9 cellular contexts compared by ENCODE assay signal in genomic region chr6:85404497-85405174, GRCh38. TPM values are rescaled to one million over a fixed set of nuclear protein-coding genes. Genes with fewer than 3 reads are reported as not detected.
A peak's percentile ranks its signal among the peaks of the same experiment; 100 is the strongest.
DNase-seq lines count a peak whose midpoint lies in the region; ATAC-seq and TF ChIP-seq lines count a peak whose summit lies in the region.
"Had no signal": no experiment of that assay in that cellular context is flagged by ENCODE, and none has a peak within 500 bp of the region (broad histone marks: within the 10 kb centered on the region; RNA-seq: fewer than 3 reads in every experiment).

No MANE protein-coding gene starts in this region.

- DNase-seq in Calu3: peak; percentile 75
- peak; percentile 90 for DNase-seq in astrocyte of the hippocampus (ENCODE audit: low read depth, low spot score)
- peak; percentile 65 for DNase-seq in myocyte (ENCODE audit: low read depth)
- DNase-seq in NCI-H1694 treated with DMSO at 0.1 percent for 48 hours (lab: John Stamatoyannopoulos, UW): no peak
- DNase-seq in ecto neural progenitor cell (ENCODE audit: low spot score): no peak
- no peak for DNase-seq in SHP77 treated with DMSO at 0.1 percent for 48 hours (lab: John Stamatoyannopoulos, UW)

- no peaks in the 10 kb centered on the region for H3K27me3 Mint-ChIP-seq in Calu3 (ENCODE audit: unreplicated experiment)

- BruUV-seq in Calu3 (replicated peaks; lab: Mats Ljungman, UMichigan): no TSS peak

- TF ChIP-seq CTCF in Calu3 (IDR thresholded peaks at IDR 0.05; ENCODE audit: unreplicated experiment): no peak

- H3K4me1 Mint-ChIP-seq in Calu3 (ENCODE audit: low read depth, unreplicated experiment): peaks cover 74% of the 10 kb centered on the region

- CTCF ChIA-PET in Calu3 (lab: Charles Lee): interaction anchor here (0.6 to 3.3 kb wide), 11 partner anchors 14 to 732 kb away, joined by 3 to 16 read pairs (median 4); partner anchors contain the start of gene NT5E

- peak overlapping the region; percentile 99 for H3K27ac Mint-ChIP-seq in Calu3 (ENCODE audit: unreplicated experiment)
- H3K27ac Mint-ChIP-seq: activated naive CD4-positive, alpha-beta T cell treated with anti-CD3 and anti-CD28 coated beads, Interleukin-2, amount 50 U/mL, for 24 hours had no signal

- ATAC-seq in HG03342 (IDR thresholded peaks at IDR 0.05; ENCODE audit: unreplicated experiment) (peak; percentile 3), HG03095 (IDR thresholded peaks at IDR 0.05; ENCODE audit: unreplicated experiment) (no peak)

- peaks cover 4% of the 10 kb centered on the region for H3K9me3 Mint-ChIP-seq in Calu3 (ENCODE audit: low read depth, unreplicated experiment)
- H3K9me3 Mint-ChIP-seq: activated naive CD4-positive, alpha-beta T cell treated with anti-CD3 and anti-CD28 coated beads, Interleukin-2, amount 50 U/mL, for 24 hours had no signal

- intact Hi-C loops in Calu3 (cut with micrococcal nuclease; ENCODE audit: unreplicated experiment): loop anchor here (1.0 to 2.0 kb wide), 3 partner anchors 43 to 79 kb away; no protein-coding TSS in a partner anchor

- H3K36me3 Mint-ChIP-seq in Calu3 (ENCODE audit: insufficient read depth, unreplicated experiment): peaks cover 16% of the 10 kb centered on the region
- H3K36me3 Mint-ChIP-seq: activated naive CD4-positive, alpha-beta T cell treated with anti-CD3 and anti-CD28 coated beads, Interleukin-2, amount 50 U/mL, for 24 hours had no signal

- H3K4me3 Mint-ChIP-seq in Calu3 (ENCODE audit: low read depth, unreplicated experiment): peak overlapping the region; percentile 71
- H3K4me3 Mint-ChIP-seq: activated naive CD4-positive, alpha-beta T cell treated with anti-CD3 and anti-CD28 coated beads, Interleukin-2, amount 50 U/mL, for 24 hours had no signal

RNA-seq across cellular contexts. Expression of gene NT5E, which starts 45.2 kb away (rescaled TPM):
- total RNA-seq in Calu3 (2022): 52.8 and 76.5 TPM in 2 replicates
- total RNA-seq in myocyte: 29.4 and 42.7 TPM in 2 replicates
- 37.9 TPM for polyA plus RNA-seq in myocyte (2012)

Comparison
In these comparisons a context has a peak if more than half of its experiments do, and no peak if none do; other contexts are left out.
1. DNase-seq: peak in Calu3 (single experiment), astrocyte of the hippocampus (single experiment) and myocyte (single experiment); none in NCI-H1694 treated with DMSO at 0.1 percent for 48 hours (single experiment), ecto neural progenitor cell (single experiment) and SHP77 treated with DMSO at 0.1 percent for 48 hours (single experiment).